Comparison of ENCODE assay signal across 22 cellular contexts in the genomic region with DNA sequence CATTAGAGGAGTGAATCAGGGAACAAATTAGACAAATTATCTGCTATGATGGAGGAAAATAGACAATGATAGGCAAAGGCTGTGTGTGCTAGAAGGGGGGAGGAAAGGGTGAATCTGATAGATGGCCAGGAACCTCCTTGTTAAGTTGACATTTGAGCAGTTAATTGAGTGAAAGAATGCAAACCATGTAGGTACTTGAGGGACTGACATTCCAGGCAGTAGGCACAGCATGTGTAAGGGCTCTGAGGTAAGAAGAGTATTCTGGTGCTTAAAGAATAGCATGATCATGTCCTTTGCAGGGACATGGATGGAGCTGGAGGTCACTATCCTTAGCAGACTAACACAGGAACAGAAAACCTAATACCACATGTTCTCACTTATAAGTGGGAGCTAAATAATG. TPM values are rescaled to one million over a fixed set of nuclear protein-coding genes. Genes with fewer than 3 reads are reported as not detected.
A peak's percentile ranks its signal among the peaks of the same experiment; 100 is the strongest.
DNase-seq lines count a peak whose midpoint lies in the region; ATAC-seq and TF ChIP-seq lines count a peak whose summit lies in the region.
"Had no signal": no experiment of that assay in that cellular context is flagged by ENCODE, and none has a peak within 500 bp of the region (broad histone marks: within the 10 kb centered on the region; RNA-seq: fewer than 3 reads in every experiment).

No MANE protein-coding gene starts in this region.

- BruUV-seq in HCT116 (replicated peaks; lab: Mats Ljungman, UMichigan) = no TSS peak

- H3K4me3 ChIP-seq in HCT116 (replicated peaks in 1 of 2; ENCODE audit: low read depth in 1 of 2, low read length in 2 of 2) (no peak overlapping the region), endodermal cell (ENCODE audit: low read length) (no peak overlapping the region), mesenchymal stem cell (ENCODE audit: insufficient read depth in 1 of 2, low read depth in 1 of 2, low read length in 2 of 2) (no peak overlapping the region)
- H3K4me3 ChIP-seq: gastroesophageal sphincter had no signal

- no peak overlapping the region for H3K18ac ChIP-seq in mesenchymal stem cell (ENCODE audit: low read depth in 1 of 2, low read length in 2 of 2)

- no peak overlapping the region for H3K4me3 Mint-ChIP-seq in endodermal cell
- H3K4me3 Mint-ChIP-seq: activated naive CD8-positive, alpha-beta T cell; activated T-cell treated with anti-CD3 and anti-CD28 coated beads, Interleukin-2, amount 50 U/mL, for 24 hours; brain; immature natural killer cell; T-cell had no signal

- H3K27me3 Mint-ChIP-seq in endodermal cell (ENCODE audit: insufficient read depth) = no peaks in the 10 kb centered on the region

- H2AK5ac ChIP-seq in mesenchymal stem cell (ENCODE audit: low read length, severe bottlenecking) = no peak overlapping the region

- H3K27ac ChIP-seq in HCT116 (ENCODE audit: low read depth, low read length) (no peak overlapping the region), endodermal cell (ENCODE audit: low read depth, low read length) (no peak overlapping the region), mesenchymal stem cell (ENCODE audit: low read length, poor library complexity, severe bottlenecking) (peak overlapping the region; percentile 60)
- H3K27ac ChIP-seq: gastroesophageal sphincter, KMS-11 had no signal

- no peaks in the 10 kb centered on the region for H3K36me3 Mint-ChIP-seq in endodermal cell (ENCODE audit: low read depth)
- H3K36me3 Mint-ChIP-seq: activated naive CD8-positive, alpha-beta T cell; brain; immature natural killer cell; T-cell had no signal

- TF ChIP-seq CTCF in HCT116 (IDR thresholded peaks at IDR 0.05 in 2 of 3, conservative IDR thresholded peaks at IDR 0.05 in 1 of 3; ENCODE audit: borderline replicate concordance in 1 of 3, insufficient read depth in 1 of 3, low read depth in 2 of 3, low read length in 2 of 3) (no peak), endodermal cell (conservative IDR thresholded peaks at IDR 0.05) (no peak)

- H3K4me1 Mint-ChIP-seq in endodermal cell = peaks cover 6% of the 10 kb centered on the region
- H3K4me1 Mint-ChIP-seq: brain had no signal

- no peaks in the 10 kb centered on the region for H3K79me2 ChIP-seq in HCT116 (ENCODE audit: insufficient read depth, low read length)

- no peaks in the 10 kb centered on the region for H3K79me1 ChIP-seq in mesenchymal stem cell (replicated peaks; ENCODE audit: low read length, poor library complexity, severe bottlenecking)

- H2BK12ac ChIP-seq in mesenchymal stem cell (ENCODE audit: low read length in 2 of 2) = no peak overlapping the region

- intact Hi-C loops in HCT116 (cut with micrococcal nuclease) = no loop called here

- in situ Hi-C loops in ACHN (cut with HindIII; ENCODE audit: low pct_ligation_motif_present, low pct_unique_long_range_greater_than_20kb, low sequenced_read_pairs) = loop anchor here (25.0 kb wide), 1 partner anchor 426 kb away; no protein-coding TSS in a partner anchor

- no peak overlapping the region for H3K4ac ChIP-seq in mesenchymal stem cell (ENCODE audit: low read depth in 1 of 2, low read length in 2 of 2)

- peak; percentile 50 for DNase-seq in ACHN
- DNase-seq in HCT116 (ENCODE audit: low read depth, low spot score) = no peak
- DNase-seq in endodermal cell = peak; percentile 68
- no peak for DNase-seq in mesenchymal stem cell
- DNase-seq in midbrain (lab: John Stamatoyannopoulos, UW) = no peak
- DNase-seq in activated CD4-positive, alpha-beta T cell treated with anti-CD3 and anti-CD28 coated beads for 48 hours = no peak
- DNase-seq: activated CD4-positive, alpha-beta T cell treated with anti-CD3 and anti-CD28 coated beads, Interleukin-2, amount 50 U/mL, for 4 hours; activated T-cell treated with anti-CD3 and anti-CD28 coated beads, Interleukin-2, amount 50 U/mL, for 24 hours; dermis blood vessel endothelial cell; erythroblast; GOT3; immature natural killer cell; NCI-H345; stimulated activated CD4-positive, alpha-beta T cell treated with anti-CD3 and anti-CD28 coated beads, Interleukin-1b, Interleukin-23, amount 100 ng/mL, for 48 hours; T-cell had no signal

- H2BK5ac ChIP-seq in mesenchymal stem cell (ENCODE audit: low read depth, low read length, poor library complexity, severe bottlenecking) = no peak overlapping the region

- H3K9ac ChIP-seq in HCT116 (ENCODE audit: low read length) (no peak overlapping the region), endodermal cell (ENCODE audit: extremely low read depth, low read length, poor library complexity, severe bottlenecking) (no peak overlapping the region), mesenchymal stem cell (ENCODE audit: low read length) (no peak overlapping the region)
- H3K9ac ChIP-seq: KMS-11 had no signal

- H3K4me2 ChIP-seq in HCT116 (ENCODE audit: low read length) (no peak overlapping the region), mesenchymal stem cell (ENCODE audit: low read length, poor library complexity, severe bottlenecking) (no peak overlapping the region)
- H3K4me2 ChIP-seq: KMS-11 had no signal

- no peak overlapping the region for H3K14ac ChIP-seq in mesenchymal stem cell (ENCODE audit: low read length in 2 of 2)

- no peak overlapping the region for H3K23ac ChIP-seq in mesenchymal stem cell (ENCODE audit: low read length in 2 of 2)

- H4K91ac ChIP-seq in mesenchymal stem cell (ENCODE audit: low read length) = no peak overlapping the region

- RAD21 ChIA-PET in HCT116 (lab: Charles Lee; ENCODE audit: low non-redundant PET in 1 of 2, low total read pairs in 2 of 2, uncharacterized antibody in 2 of 2, unreplicated experiment in 2 of 2) = no interaction called here

- no peak for TF ChIP-seq POLR2A in HCT116 (IDR thresholded peaks at IDR 0.05; ENCODE audit: borderline replicate concordance, extremely low read depth, insufficient read depth, insufficient read length)

- ATAC-seq in HCT116 (peak; percentile 36; the same call in 1 of the 2 replicates), GM18511 (IDR thresholded peaks at IDR 0.05; ENCODE audit: unreplicated experiment) (no peak), GM19467 (IDR thresholded peaks at IDR 0.05; ENCODE audit: unreplicated experiment) (no peak)
- ATAC-seq: gastroesophageal sphincter, sciatic nerve, T-cell had no signal

- H3K9me3 ChIP-seq in HCT116 (ENCODE audit: control insufficient read depth in 1 of 2, insufficient read depth in 1 of 2, low read depth in 1 of 2, low read length in 2 of 2) (no peaks in the 10 kb centered on the region), endodermal cell (ENCODE audit: control insufficient read depth, low read length) (no peaks in the 10 kb centered on the region), mesenchymal stem cell (ENCODE audit: control insufficient read depth, low read length) (no peaks in the 10 kb centered on the region)
- H3K9me3 ChIP-seq: gastroesophageal sphincter had no signal

- H3K4me1 ChIP-seq in HCT116 (ENCODE audit: control insufficient read depth in 1 of 2, insufficient read depth in 2 of 2, low read length in 2 of 2) = no peaks in the 10 kb centered on the region
- no peaks in the 10 kb centered on the region for H3K4me1 ChIP-seq in endodermal cell (ENCODE audit: control insufficient read depth, insufficient read depth, low read length)
- peaks cover 2% of the 10 kb centered on the region for H3K4me1 ChIP-seq in mesenchymal stem cell (ENCODE audit: control insufficient read depth, insufficient read depth, low read depth, low read length)
- H3K4me1 ChIP-seq: gastroesophageal sphincter had no signal

- no peaks in the 10 kb centered on the region for H3K27me3 ChIP-seq in HCT116 (ENCODE audit: insufficient read depth, low read length)
- H3K27me3 ChIP-seq in endodermal cell (ENCODE audit: control insufficient read depth, insufficient read depth, low read length, poor library complexity, severe bottlenecking) = no peaks in the 10 kb centered on the region
- H3K27me3 ChIP-seq in mesenchymal stem cell (ENCODE audit: control insufficient read depth in 1 of 2, insufficient read depth in 1 of 2, low read length in 2 of 2) = no peaks in the 10 kb centered on the region
- H3K27me3 ChIP-seq: gastroesophageal sphincter had no signal

- no peaks in the 10 kb centered on the region for H3K36me3 ChIP-seq in HCT116 (ENCODE audit: control insufficient read depth in 1 of 2, insufficient read depth in 2 of 2, low read length in 2 of 2)
- no peaks in the 10 kb centered on the region for H3K36me3 ChIP-seq in endodermal cell (ENCODE audit: control insufficient read depth, insufficient read depth, low read length)
- H3K36me3 ChIP-seq in mesenchymal stem cell (ENCODE audit: control insufficient read depth in 1 of 2, insufficient read depth in 2 of 2, low read depth in 1 of 2, low read length in 2 of 2) = no peaks in the 10 kb centered on the region
- H3K36me3 ChIP-seq: gastroesophageal sphincter had no signal

- H2BK15ac ChIP-seq in mesenchymal stem cell (ENCODE audit: low read depth, poor library complexity, severe bottlenecking) = no peak overlapping the region

- no peaks in the 10 kb centered on the region for H3K9me3 Mint-ChIP-seq in endodermal cell
- H3K9me3 Mint-ChIP-seq: activated T-cell treated with anti-CD3 and anti-CD28 coated beads, Interleukin-2, amount 50 U/mL, for 24 hours; brain; immature natural killer cell; T-cell had no signal

- H2AFZ ChIP-seq in HCT116 (ENCODE audit: low read depth, low read length, poor library complexity, severe bottlenecking) = no peak overlapping the region
- H2AFZ ChIP-seq in mesenchymal stem cell (ENCODE audit: low read depth, low read length) = no peak overlapping the region

- no peaks in the 10 kb centered on the region for H3K9me2 ChIP-seq in HCT116 (ENCODE audit: insufficient read depth)

- TF ChIP-seq RAD21 in HCT116 (IDR thresholded peaks at IDR 0.05; ENCODE audit: low read depth) = no peak

- no peak overlapping the region for H4K8ac ChIP-seq in mesenchymal stem cell (ENCODE audit: low read length)

- CTCF ChIA-PET in HCT116 (lab: Charles Lee) = no interaction called here

- POLR2A ChIA-PET in HCT116 (lab: Charles Lee) = no interaction called here

- no peak overlapping the region for H2BK120ac ChIP-seq in mesenchymal stem cell (ENCODE audit: low read depth, low read length)

- H3K27ac Mint-ChIP-seq in endodermal cell = peak overlapping the region; percentile 64
- H3K27ac Mint-ChIP-seq: activated naive CD8-positive, alpha-beta T cell; activated T-cell treated with anti-CD3 and anti-CD28 coated beads, Interleukin-2, amount 50 U/mL, for 24 hours; brain; immature natural killer cell; T-cell had no signal

- no peaks in the 10 kb centered on the region for H4K20me1 ChIP-seq in HCT116 (ENCODE audit: insufficient read depth)

TF ChIP-seq in HCT116, 20 proteins besides CTCF, POLR2A, EP300 and RAD21 (continues in another document):
- TF ChIP-seq EZH2phosphoT487 (IDR thresholded peaks at IDR 0.05; ENCODE audit: borderline replicate concordance) (no peak), ZNF274 (IDR thresholded peaks at IDR 0.05; ENCODE audit: low read depth, low read length) (no peak)
- TF ChIP-seq, protein P1, sequence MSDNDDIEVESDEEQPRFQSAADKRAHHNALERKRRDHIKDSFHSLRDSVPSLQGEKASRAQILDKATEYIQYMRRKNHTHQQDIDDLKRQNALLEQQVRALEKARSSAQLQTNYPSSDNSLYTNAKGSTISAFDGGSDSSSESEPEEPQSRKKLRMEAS (IDR thresholded peaks at IDR 0.05) = no peak

RNA-seq across cellular contexts. Expression of a gene that starts 48.6 kb away (rescaled TPM):
- total RNA-seq in HCT116 (2021; ENCODE audit: unreplicated experiment) (129 TPM), endodermal cell (10 to 100 TPM; 23.1 to 31.0 TPM)
- 122 and 129 TPM in 2 replicates for polyA plus RNA-seq in HCT116 (2012)
- 12.5 TPM for polyA plus RNA-seq in endodermal cell (2013, experiment 1 of 2)
- polyA plus RNA-seq in endodermal cell (2013, experiment 2 of 2) = 12.4 TPM
- 47.6 TPM for polyA plus RNA-seq in mesenchymal stem cell (2013, experiment 1 of 2)
- 50.2 TPM for polyA plus RNA-seq in mesenchymal stem cell (2013, experiment 2 of 2)

Comparison
In these comparisons a context has a peak if more than half of its experiments do, and no peak if none do; other contexts are left out.
1. DNase-seq: peak in ACHN (single experiment) and endodermal cell (single experiment); none in HCT116 (single experiment), mesenchymal stem cell (single experiment), midbrain (single experiment) and activated CD4-positive, alpha-beta T cell treated with anti-CD3 and anti-CD28 coated beads for 48 hours (single experiment).